Comparison of ENCODE assay signal across 2 cellular contexts in the genomic region with DNA sequence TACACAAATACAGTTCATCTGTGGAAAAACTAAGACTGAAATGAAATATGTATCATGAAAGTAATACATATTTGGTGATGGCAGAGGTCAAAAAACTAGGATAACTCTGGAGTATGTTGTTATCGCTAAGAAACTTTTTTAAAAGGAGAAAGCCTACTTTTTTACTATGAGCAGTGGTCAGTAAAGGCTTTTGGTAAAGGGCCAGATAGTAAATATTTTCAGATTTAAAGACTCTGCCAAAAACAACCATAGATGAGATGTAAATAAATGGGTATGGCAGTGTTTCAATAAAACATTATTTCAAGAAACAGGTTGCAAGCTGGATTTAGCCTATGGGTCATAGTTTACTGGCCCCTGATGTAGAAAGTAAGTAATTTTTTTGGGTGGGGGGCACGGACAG.
TF ChIP-seq lines count a peak whose summit lies in the region.

No MANE protein-coding gene starts in this region.

TF ChIP-seq in A549, 52 proteins besides CTCF, POLR2A, EP300 and RAD21:
- TF ChIP-seq RARB (CRISPR knock-in tag; IDR thresholded peaks at IDR 0.05) (no peak), SMC3 (IDR thresholded peaks at IDR 0.05) (no peak), KDM1A (IDR thresholded peaks at IDR 0.05; ENCODE audit: low read depth) (no peak), RFX5 (IDR thresholded peaks at IDR 0.05) (no peak), MAZ (IDR thresholded peaks at IDR 0.05; ENCODE audit: borderline replicate concordance, low read depth, low read length) (no peak), RNF2 (IDR thresholded peaks at IDR 0.05; ENCODE audit: borderline replicate concordance, low read depth) (no peak), HOXB13 (CRISPR knock-in tag; IDR thresholded peaks at IDR 0.05; ENCODE audit: low read depth) (no peak), NPAS2 (CRISPR knock-in tag; IDR thresholded peaks at IDR 0.05; ENCODE audit: borderline replicate concordance) (no peak), HOXB5 (CRISPR knock-in tag; IDR thresholded peaks at IDR 0.05) (no peak), BHLHE40 (IDR thresholded peaks at IDR 0.05; ENCODE audit: low read depth, low read length) (no peak), NR3C1 (IDR thresholded peaks at IDR 0.05) (no peak), MAFK (IDR thresholded peaks at IDR 0.05; ENCODE audit: partially characterized antibody) (no peak)
- TF ChIP-seq, protein P1, sequence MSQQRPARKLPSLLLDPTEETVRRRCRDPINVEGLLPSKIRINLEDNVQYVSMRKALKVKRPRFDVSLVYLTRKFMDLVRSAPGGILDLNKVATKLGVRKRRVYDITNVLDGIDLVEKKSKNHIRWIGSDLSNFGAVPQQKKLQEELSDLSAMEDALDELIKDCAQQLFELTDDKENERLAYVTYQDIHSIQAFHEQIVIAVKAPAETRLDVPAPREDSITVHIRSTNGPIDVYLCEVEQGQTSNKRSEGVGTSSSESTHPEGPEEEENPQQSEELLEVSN (IDR thresholded peaks at IDR 0.05; ENCODE audit: borderline replicate concordance, low read depth), result no peak
- TF ChIP-seq, protein P2, sequence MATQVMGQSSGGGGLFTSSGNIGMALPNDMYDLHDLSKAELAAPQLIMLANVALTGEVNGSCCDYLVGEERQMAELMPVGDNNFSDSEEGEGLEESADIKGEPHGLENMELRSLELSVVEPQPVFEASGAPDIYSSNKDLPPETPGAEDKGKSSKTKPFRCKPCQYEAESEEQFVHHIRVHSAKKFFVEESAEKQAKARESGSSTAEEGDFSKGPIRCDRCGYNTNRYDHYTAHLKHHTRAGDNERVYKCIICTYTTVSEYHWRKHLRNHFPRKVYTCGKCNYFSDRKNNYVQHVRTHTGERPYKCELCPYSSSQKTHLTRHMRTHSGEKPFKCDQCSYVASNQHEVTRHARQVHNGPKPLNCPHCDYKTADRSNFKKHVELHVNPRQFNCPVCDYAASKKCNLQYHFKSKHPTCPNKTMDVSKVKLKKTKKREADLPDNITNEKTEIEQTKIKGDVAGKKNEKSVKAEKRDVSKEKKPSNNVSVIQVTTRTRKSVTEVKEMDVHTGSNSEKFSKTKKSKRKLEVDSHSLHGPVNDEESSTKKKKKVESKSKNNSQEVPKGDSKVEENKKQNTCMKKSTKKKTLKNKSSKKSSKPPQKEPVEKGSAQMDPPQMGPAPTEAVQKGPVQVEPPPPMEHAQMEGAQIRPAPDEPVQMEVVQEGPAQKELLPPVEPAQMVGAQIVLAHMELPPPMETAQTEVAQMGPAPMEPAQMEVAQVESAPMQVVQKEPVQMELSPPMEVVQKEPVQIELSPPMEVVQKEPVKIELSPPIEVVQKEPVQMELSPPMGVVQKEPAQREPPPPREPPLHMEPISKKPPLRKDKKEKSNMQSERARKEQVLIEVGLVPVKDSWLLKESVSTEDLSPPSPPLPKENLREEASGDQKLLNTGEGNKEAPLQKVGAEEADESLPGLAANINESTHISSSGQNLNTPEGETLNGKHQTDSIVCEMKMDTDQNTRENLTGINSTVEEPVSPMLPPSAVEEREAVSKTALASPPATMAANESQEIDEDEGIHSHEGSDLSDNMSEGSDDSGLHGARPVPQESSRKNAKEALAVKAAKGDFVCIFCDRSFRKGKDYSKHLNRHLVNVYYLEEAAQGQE (IDR thresholded peaks at IDR 0.05), result no peak
- TF ChIP-seq, protein P3, sequence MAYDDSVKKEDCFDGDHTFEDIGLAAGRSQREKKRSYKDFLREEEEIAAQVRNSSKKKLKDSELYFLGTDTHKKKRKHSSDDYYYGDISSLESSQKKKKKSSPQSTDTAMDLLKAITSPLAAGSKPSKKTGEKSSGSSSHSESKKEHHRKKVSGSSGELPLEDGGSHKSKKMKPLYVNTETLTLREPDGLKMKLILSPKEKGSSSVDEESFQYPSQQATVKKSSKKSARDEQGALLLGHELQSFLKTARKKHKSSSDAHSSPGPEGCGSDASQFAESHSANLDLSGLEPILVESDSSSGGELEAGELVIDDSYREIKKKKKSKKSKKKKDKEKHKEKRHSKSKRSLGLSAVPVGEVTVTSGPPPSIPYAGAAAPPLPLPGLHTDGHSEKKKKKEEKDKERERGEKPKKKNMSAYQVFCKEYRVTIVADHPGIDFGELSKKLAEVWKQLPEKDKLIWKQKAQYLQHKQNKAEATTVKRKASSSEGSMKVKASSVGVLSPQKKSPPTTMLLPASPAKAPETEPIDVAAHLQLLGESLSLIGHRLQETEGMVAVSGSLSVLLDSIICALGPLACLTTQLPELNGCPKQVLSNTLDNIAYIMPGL (CRISPR knock-in tag; IDR thresholded peaks at IDR 0.05; ENCODE audit: borderline replicate concordance), result no peak

TF ChIP-seq in endothelial cell of umbilical vein, 7 proteins besides CTCF, POLR2A, EP300 and RAD21:
- TF ChIP-seq GATA2 (IDR thresholded peaks at IDR 0.05; ENCODE audit: insufficient read depth, insufficient read length, low read depth, low read length) (no peak), JUN (IDR thresholded peaks at IDR 0.05; ENCODE audit: borderline replicate concordance, insufficient read depth, insufficient read length, low read depth) (no peak), FOS (IDR thresholded peaks at IDR 0.05; ENCODE audit: borderline replicate concordance, insufficient read depth, low read length) (no peak), EZH2 (IDR thresholded peaks at IDR 0.05; ENCODE audit: borderline replicate concordance, low read depth, low read length, severe bottlenecking) (no peak), MYC (IDR thresholded peaks at IDR 0.05; ENCODE audit: low read depth, low read length) (no peak), POLR2AphosphoS5 (IDR thresholded peaks at IDR 0.05; ENCODE audit: insufficient read depth, low read depth, low read length) (no peak)
- TF ChIP-seq, protein P4, sequence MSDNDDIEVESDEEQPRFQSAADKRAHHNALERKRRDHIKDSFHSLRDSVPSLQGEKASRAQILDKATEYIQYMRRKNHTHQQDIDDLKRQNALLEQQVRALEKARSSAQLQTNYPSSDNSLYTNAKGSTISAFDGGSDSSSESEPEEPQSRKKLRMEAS (IDR thresholded peaks at IDR 0.05; ENCODE audit: insufficient read depth, insufficient read length), result no peak
TF ChIP-seq in endothelial cell of umbilical vein: peak in this region for 0.
